Comparison of ENCODE assay signal across 13 cellular contexts in the genomic region with DNA sequence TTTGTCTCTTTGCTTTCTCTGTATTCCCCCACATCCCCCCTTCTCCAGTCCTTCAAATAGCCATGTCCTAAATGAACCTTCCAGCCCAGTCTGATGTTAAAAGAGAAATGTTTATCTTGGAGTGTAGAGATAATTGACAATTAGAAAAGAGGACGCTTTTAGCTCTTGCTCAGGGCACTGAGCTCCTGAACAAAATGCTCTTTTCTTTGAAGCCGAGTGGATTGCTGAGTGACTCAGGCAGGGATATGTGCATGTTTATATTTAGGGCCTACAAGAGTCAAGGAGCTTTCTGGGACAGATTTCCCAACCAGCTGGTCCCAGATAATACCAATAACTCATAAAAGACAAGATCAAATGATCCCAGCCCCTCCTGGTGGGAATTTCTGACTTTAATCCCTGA.
A peak's percentile ranks its signal among the peaks of the same experiment; 100 is the strongest.
DNase-seq lines count a peak whose midpoint lies in the region; ATAC-seq lines count a peak whose summit lies in the region.
"Had no signal": no experiment of that assay in that cellular context is flagged by ENCODE, and none has a peak within 500 bp of the region (broad histone marks: within the 10 kb centered on the region; RNA-seq: fewer than 3 reads in every experiment).

No MANE protein-coding gene starts in this region.

- DNase-seq in Right ventricle myocardium inferior (ENCODE audit: missing footprints) (no peak), cardiac septum (ENCODE audit: low spot score) (no peak), fibroblast of gingiva (ENCODE audit: low read depth) (peak; percentile 74), NCI-H2171 treated with DMSO at 0.1 percent for 48 hours (lab: John Stamatoyannopoulos, UW) (no peak), NCI-H2196 (lab: John Stamatoyannopoulos, UW; ENCODE audit: unreplicated experiment) (no peak), DMS114 treated with DMSO at 0.1 percent for 48 hours (lab: John Stamatoyannopoulos, UW; ENCODE audit: unreplicated experiment) (no peak)
- DNase-seq in T-helper 2 cell treated with Interferon-gamma antibody and Interleukin-4, amounts not matched to agents 5 μg/mL and 100 μg/mL, for 36 hours (ENCODE audit: low spot score): no peak
- DNase-seq: activated B cell treated with CpG ODN at 0.5 μM for 24 hours; activated T-cell treated with anti-CD3 and anti-CD28 coated beads, Interleukin-2, amount 50 U/mL, for 48 hours; stimulated activated CD4-positive, alpha-beta T cell treated with anti-CD3 and anti-CD28 coated beads, Interleukin-2, amount 100 ng/mL, for 48 hours; stimulated activated naive CD8-positive, alpha-beta T cell treated with anti-CD3 and anti-CD28 coated beads, Interleukin-15, amount 100 ng/mL, for 72 hours had no signal

- H3K36me3 Mint-ChIP-seq in T-helper 2 cell treated with Interferon-gamma antibody and Interleukin-4, amounts not matched to agents 5 μg/mL and 100 μg/mL, for 36 hours (ENCODE audit: low read depth): no peaks in the 10 kb centered on the region

- no peaks in the 10 kb centered on the region for H3K9me3 Mint-ChIP-seq in T-helper 2 cell treated with Interferon-gamma antibody and Interleukin-4, amounts not matched to agents 5 μg/mL and 100 μg/mL, for 36 hours
- H3K9me3 Mint-ChIP-seq: activated B cell treated with CpG ODN at 0.5 μM for 24 hours had no signal

- H3K9me3 ChIP-seq in muscle layer of colon (ENCODE audit: low read length): no peaks in the 10 kb centered on the region
- H3K9me3 ChIP-seq: A549 had no signal

- H3K27me3 ChIP-seq in muscle layer of colon (ENCODE audit: control insufficient read depth in 1 of 2, insufficient read depth in 2 of 2, low read length in 2 of 2): no peaks in the 10 kb centered on the region

- no peak overlapping the region for H3K4me3 Mint-ChIP-seq in T-helper 2 cell treated with Interferon-gamma antibody and Interleukin-4, amounts not matched to agents 5 μg/mL and 100 μg/mL, for 36 hours
- H3K4me3 Mint-ChIP-seq: activated B cell treated with CpG ODN at 0.5 μM for 24 hours; stimulated activated naive CD8-positive, alpha-beta T cell treated with anti-CD3 and anti-CD28 coated beads, Interleukin-15, amount 100 ng/mL, for 72 hours had no signal

- no peaks in the 10 kb centered on the region for H3K36me3 ChIP-seq in muscle layer of colon (ENCODE audit: insufficient read depth, low read length)

- H3K27ac Mint-ChIP-seq in T-helper 2 cell treated with Interferon-gamma antibody and Interleukin-4, amounts not matched to agents 5 μg/mL and 100 μg/mL, for 36 hours: no peak overlapping the region
- H3K27ac Mint-ChIP-seq: activated B cell treated with CpG ODN at 0.5 μM for 24 hours; stimulated activated naive CD8-positive, alpha-beta T cell treated with anti-CD3 and anti-CD28 coated beads, Interleukin-15, amount 100 ng/mL, for 72 hours had no signal

- H3K4me3 ChIP-seq in muscle layer of colon (ENCODE audit: low read depth in 1 of 2, low read length in 2 of 2): no peak overlapping the region
- H3K4me3 ChIP-seq: A549 had no signal

- H3K27me3 Mint-ChIP-seq in T-helper 2 cell treated with Interferon-gamma antibody and Interleukin-4, amounts not matched to agents 5 μg/mL and 100 μg/mL, for 36 hours (ENCODE audit: low read depth): peaks cover 9% of the 10 kb centered on the region
- H3K27me3 Mint-ChIP-seq: activated B cell treated with CpG ODN at 0.5 μM for 24 hours; stimulated activated naive CD8-positive, alpha-beta T cell treated with anti-CD3 and anti-CD28 coated beads, Interleukin-15, amount 100 ng/mL, for 72 hours had no signal

- H3K9ac ChIP-seq in muscle layer of colon (ENCODE audit: low read length): no peak overlapping the region

- ATAC-seq in Right ventricle myocardium inferior: peak; percentile 83
- ATAC-seq: A549; stimulated activated naive CD8-positive, alpha-beta T cell treated with anti-CD3 and anti-CD28 coated beads, Interleukin-15, amount 100 ng/mL, for 72 hours had no signal

- H3K4me1 Mint-ChIP-seq in T-helper 2 cell treated with Interferon-gamma antibody and Interleukin-4, amounts not matched to agents 5 μg/mL and 100 μg/mL, for 36 hours (ENCODE audit: low read depth): peaks cover 5% of the 10 kb centered on the region

- peaks cover 60% of the 10 kb centered on the region for H3K4me1 ChIP-seq in muscle layer of colon (ENCODE audit: insufficient read depth, low read length)

- peak overlapping the region; percentile 19 for H3K27ac ChIP-seq in muscle layer of colon (ENCODE audit: low read depth, low read length)
- H3K27ac ChIP-seq: A549 had no signal

- intact Hi-C loops in Right ventricle myocardium inferior (cut with DNase I) (loop anchor here (5.0 kb wide), 1 partner anchor 80 kb away; no protein-coding TSS in a partner anchor), cardiac septum (cut with DNase I) (loop anchor here (10.0 kb wide), 1 partner anchor 292 kb away; no protein-coding TSS in a partner anchor)
